In the genomic region with DNA sequence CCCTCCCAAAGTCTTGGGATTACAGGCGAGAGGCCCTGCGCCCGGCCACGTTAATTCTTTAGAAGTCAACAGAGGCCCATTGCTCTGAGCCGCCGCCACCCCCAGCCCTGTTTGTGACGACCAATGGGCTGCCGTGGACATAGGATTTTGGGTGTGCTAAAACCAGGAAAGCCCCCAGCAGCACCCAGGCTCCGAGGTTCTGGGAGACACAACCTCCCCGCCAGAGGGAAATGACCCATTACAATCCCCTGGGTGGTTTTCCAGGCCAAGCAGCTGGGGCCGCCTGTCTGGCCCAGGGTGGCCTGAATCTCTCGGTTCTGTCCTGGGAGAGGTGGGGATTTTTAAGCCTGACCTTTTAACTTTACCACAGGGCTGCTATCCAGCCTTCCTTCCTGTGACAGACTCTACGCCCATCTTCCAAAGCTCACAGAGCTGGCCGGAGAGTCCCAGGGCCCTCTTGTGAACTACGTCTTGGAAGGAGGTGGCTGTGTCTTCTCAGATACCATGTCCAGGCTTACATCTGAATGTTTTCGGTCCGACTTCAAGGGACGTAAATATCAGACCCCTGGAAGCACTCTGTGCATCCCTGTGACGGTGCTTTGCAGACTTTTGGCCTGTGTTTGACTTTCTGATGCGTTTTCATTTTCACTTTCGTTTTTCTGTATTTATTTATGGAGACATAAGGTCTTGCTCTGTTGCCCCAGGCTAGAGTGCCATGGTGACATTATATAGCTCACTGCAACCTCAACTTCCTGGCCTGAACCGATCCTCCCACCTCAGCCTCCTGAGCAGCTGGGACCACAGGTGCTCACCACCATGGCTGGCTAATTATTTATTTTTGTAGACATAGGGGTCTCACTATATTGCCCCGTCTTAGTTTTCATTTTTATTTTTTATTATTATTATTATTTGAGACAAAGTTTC, we compare ENCODE assay signal across 8 cellular contexts. TPM values are rescaled to one million over a fixed set of nuclear protein-coding genes. Genes with fewer than 3 reads are reported as not detected.
DNase-seq lines count a peak whose midpoint lies in the region; ATAC-seq and TF ChIP-seq lines count a peak whose summit lies in the region.

No MANE protein-coding gene starts in this region.

- DNase-seq in GM06990 (ENCODE audit: extremely low read depth, insufficient read length) (peak; percentile 74), medulla oblongata (ENCODE audit: extremely low spot score) (no peak), prostate gland (ENCODE audit: low spot score) (no peak), GDM1 (lab: John Stamatoyannopoulos, UW) (no peak)
- no peak for DNase-seq in activated effector memory CD4-positive, alpha-beta T cell treated with anti-CD3 and anti-CD28 coated beads, Interleukin-2, amount 50 U/mL, for 16 hours

- H3K36me3 ChIP-seq in GM06990 (ENCODE audit: control insufficient read depth, insufficient read depth, low read length) (peaks cover 6% of the 10 kb centered on the region), prostate gland (no peaks in the 10 kb centered on the region)

- H3K27me3 ChIP-seq in GM06990 (replicated peaks; ENCODE audit: control insufficient read depth, insufficient read depth, low read length) (no peaks in the 10 kb centered on the region), prostate gland (replicated peaks; ENCODE audit: insufficient read depth) (no peaks in the 10 kb centered on the region)

- intact Hi-C loops in prostate gland (cut with DNase I), result no loop called here

- 83% methylated on average over 23 of the region's 23 CpGs for WGBS in prostate gland

- no peaks in the 10 kb centered on the region for H3K9me3 ChIP-seq in prostate gland

- ATAC-seq in GM21367 (IDR thresholded peaks at IDR 0.05; ENCODE audit: unreplicated experiment) (peak; percentile 56), HG03521 (IDR thresholded peaks at IDR 0.05; ENCODE audit: unreplicated experiment) (peak; percentile 58), esophagus mucosa (peak; percentile 27)

- no peak overlapping the region; the same call in 1 of the 2 replicates for H3K4me3 ChIP-seq in GM06990 (replicated peaks; ENCODE audit: low read depth, low read length)
- no peak overlapping the region for H3K4me3 ChIP-seq in prostate gland

- H3K4me1 ChIP-seq in prostate gland (replicated peaks), result no peaks in the 10 kb centered on the region

- no peak for TF ChIP-seq POLR2A in prostate gland (IDR thresholded peaks at IDR 0.05)

- no peak overlapping the region for H3K27ac ChIP-seq in prostate gland

- TF ChIP-seq CTCF in GM06990 (IDR thresholded peaks at IDR 0.05; ENCODE audit: insufficient read depth, low read length, poor library complexity, severe bottlenecking), result no peak
- TF ChIP-seq CTCF in prostate gland (IDR thresholded peaks at IDR 0.05), result no peak

RNA-seq across cellular contexts. Expression of a gene that starts 36.0 kb away (rescaled TPM):
- total RNA-seq in esophagus mucosa, result 0.52 TPM
- total RNA-seq in prostate gland, result 1 to 10 TPM in 1 of 2 donors, under 1 TPM in 1; 0.59 to 1.8 TPM

RNA-seq across cellular contexts. Expression of a gene that starts 48.3 kb away (rescaled TPM):
- total RNA-seq in esophagus mucosa, result 8.1 TPM
- total RNA-seq in prostate gland, result 10 to 100 TPM; 43.1 to 44.2 TPM
